ENCODE assay signal across 1 cellular context in the genomic region with DNA sequence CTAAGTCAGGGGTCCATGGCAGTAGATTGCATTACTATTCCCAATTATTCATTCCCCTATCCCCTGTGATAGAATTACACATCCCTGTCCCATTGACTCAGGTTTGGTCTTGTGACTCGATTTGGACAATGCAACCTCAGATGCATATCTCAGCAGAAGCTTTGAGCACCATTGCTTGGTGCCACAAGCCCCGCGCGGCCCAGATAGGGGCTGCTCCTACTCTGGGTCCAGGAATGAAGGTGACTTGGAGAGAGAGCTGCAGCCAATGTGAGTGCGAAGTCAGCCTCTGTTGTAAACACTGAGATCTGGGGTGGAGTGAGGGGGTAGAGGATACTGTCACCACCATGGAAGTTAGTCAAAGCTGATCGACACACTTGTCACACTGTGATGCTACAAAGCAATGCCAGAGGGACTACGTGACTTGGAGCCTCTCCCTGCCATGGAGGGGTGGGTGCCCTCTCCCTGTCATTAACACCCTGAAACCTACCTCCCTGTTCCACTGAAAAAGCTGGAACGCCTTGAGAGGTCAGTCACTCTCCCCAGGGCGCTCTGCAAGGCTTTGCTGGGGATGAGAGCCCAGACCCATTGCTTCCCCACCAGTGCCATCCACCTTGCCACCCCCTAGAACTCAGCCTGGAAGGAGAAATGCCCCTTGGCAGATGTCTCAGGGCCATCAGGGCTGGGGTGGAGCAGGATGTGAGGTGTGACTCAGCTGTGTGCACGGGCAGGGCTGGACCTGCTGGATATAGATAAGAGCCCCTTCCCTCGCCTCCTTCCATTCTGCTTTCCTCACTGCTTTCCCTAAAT.
TF ChIP-seq lines count a peak whose summit lies in the region.

No MANE protein-coding gene starts in this region.

TF ChIP-seq in endothelial cell of umbilical vein, 7 proteins besides CTCF, POLR2A, EP300 and RAD21:
- TF ChIP-seq MYC (IDR thresholded peaks at IDR 0.05; ENCODE audit: low read depth, low read length) (no peak), GATA2 (IDR thresholded peaks at IDR 0.05; ENCODE audit: insufficient read depth, insufficient read length, low read depth, low read length) (peak; percentile 92), EZH2 (IDR thresholded peaks at IDR 0.05; ENCODE audit: borderline replicate concordance, low read depth, low read length, severe bottlenecking) (no peak), POLR2AphosphoS5 (IDR thresholded peaks at IDR 0.05; ENCODE audit: insufficient read depth, low read depth, low read length) (no peak), MAX (IDR thresholded peaks at IDR 0.05; ENCODE audit: insufficient read depth, insufficient read length) (no peak), FOS (IDR thresholded peaks at IDR 0.05; ENCODE audit: borderline replicate concordance, insufficient read depth, low read length) (peak; percentile 76)
TF ChIP-seq in endothelial cell of umbilical vein: peak in this region for 2.
